Comparison of ENCODE assay signal across 21 cellular contexts in the genomic region with DNA sequence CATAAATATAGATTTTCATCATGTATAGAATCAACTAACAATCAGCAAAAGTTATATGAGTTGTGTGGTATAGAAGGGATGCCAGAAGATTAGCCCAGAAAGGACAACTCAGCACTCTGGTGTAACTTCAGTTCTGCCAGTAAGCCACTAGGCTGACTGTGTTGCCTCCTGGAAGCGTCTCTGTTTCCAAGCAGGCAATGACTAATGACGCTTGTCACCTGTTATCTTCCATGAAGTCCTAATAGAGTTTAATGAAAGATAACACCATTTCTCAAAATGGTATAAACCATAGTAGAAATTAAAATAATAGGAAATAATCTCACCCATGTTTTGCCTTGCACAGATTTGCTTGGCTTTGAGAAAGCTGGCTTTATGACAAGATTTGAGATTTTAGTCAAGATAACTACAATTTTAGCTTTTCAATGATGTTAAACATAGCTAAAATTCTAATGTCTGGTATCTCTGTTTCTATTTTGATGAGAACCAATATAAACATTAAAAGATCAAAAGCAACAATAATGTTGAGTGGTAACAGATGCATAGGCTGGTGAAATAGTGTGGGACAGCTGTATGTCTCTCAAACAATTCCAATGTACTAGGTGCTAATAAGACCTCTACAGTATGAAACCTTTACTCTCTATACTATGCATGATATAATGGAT. TPM values are rescaled to one million over a fixed set of nuclear protein-coding genes. Genes with fewer than 3 reads are reported as not detected.
"Had no signal": no experiment of that assay in that cellular context is flagged by ENCODE, and none has a peak within 500 bp of the region (broad histone marks: within the 10 kb centered on the region; RNA-seq: fewer than 3 reads in every experiment).

No MANE protein-coding gene starts in this region.

- H3K9me3 Mint-ChIP-seq: naive thymus-derived CD8-positive, alpha-beta T cell; stimulated activated effector memory CD8-positive, alpha-beta T cell treated with anti-CD3 and anti-CD28 coated beads, Interleukin-12 subunit alpha, Interleukin-12 subunit beta, amount 100 ng/mL, for 72 hours; T-helper 2 cell treated with Interferon-gamma antibody and Interleukin-4, amounts not matched to agents 5 μg/mL and 100 μg/mL, for 36 hours had no signal

- H3K4me1 ChIP-seq: adrenal gland, psoas muscle, SJSA1, stomach had no signal

- H3K4me3 ChIP-seq: adrenal gland, ovary, psoas muscle, SJSA1, stomach had no signal

- DNase-seq: activated CD4-positive, alpha-beta T cell treated with anti-CD3 and anti-CD28 coated beads, Interleukin-2, amount 10 ng/mL, durations not matched to agents 7 days and 5 days; activated CD8-positive, alpha-beta memory T cell treated with anti-CD3 and anti-CD28 coated beads for 24 hours; activated CD8-positive, alpha-beta memory T cell treated with anti-CD3 and anti-CD28 coated beads, Interleukin-2, amount 50 U/mL, for 48 hours; activated naive CD4-positive, alpha-beta T cell treated with anti-CD3 and anti-CD28 coated beads, Interleukin-2, amount 50 U/mL, for 16 hours; adrenal gland; effector CD4-positive, alpha-beta T cell; left cardiac atrium; mesenchymal stem cell; naive thymus-derived CD8-positive, alpha-beta T cell; ovary; psoas muscle; right cardiac atrium; small intestine; stimulated activated CD4-positive, alpha-beta T cell treated with anti-CD3 and anti-CD28 coated beads, Interleukin-15, amount 100 ng/mL, for 24 hours; stimulated activated CD4-positive, alpha-beta T cell treated with anti-CD3 and anti-CD28 coated beads, Interleukin-4, amount 100 ng/mL, for 24 hours; stomach had no signal

- H3K4me1 Mint-ChIP-seq: activated CD4-positive, alpha-beta T cell treated with anti-CD3 and anti-CD28 coated beads, Interleukin-2, amount 10 ng/mL, durations not matched to agents 7 days and 5 days; stimulated activated effector memory CD8-positive, alpha-beta T cell treated with anti-CD3 and anti-CD28 coated beads, Interleukin-12 subunit alpha, Interleukin-12 subunit beta, amount 100 ng/mL, for 72 hours had no signal

- H3K27me3 ChIP-seq: adrenal gland, ovary, SJSA1, stomach had no signal

- H3K27ac Mint-ChIP-seq: activated CD4-positive, alpha-beta T cell treated with anti-CD3 and anti-CD28 coated beads, Interleukin-2, amount 10 ng/mL, durations not matched to agents 7 days and 5 days; naive thymus-derived CD8-positive, alpha-beta T cell; stimulated activated effector memory CD8-positive, alpha-beta T cell treated with anti-CD3 and anti-CD28 coated beads, Interleukin-12 subunit alpha, Interleukin-12 subunit beta, amount 100 ng/mL, for 72 hours; T-helper 2 cell treated with Interferon-gamma antibody and Interleukin-4, amounts not matched to agents 5 μg/mL and 100 μg/mL, for 36 hours had no signal

- FAIRE-seq: astrocyte, small intestine, TTC549 had no signal

- H3K4me3 Mint-ChIP-seq: activated CD4-positive, alpha-beta T cell treated with anti-CD3 and anti-CD28 coated beads, Interleukin-2, amount 10 ng/mL, durations not matched to agents 7 days and 5 days; naive thymus-derived CD8-positive, alpha-beta T cell; stimulated activated effector memory CD8-positive, alpha-beta T cell treated with anti-CD3 and anti-CD28 coated beads, Interleukin-12 subunit alpha, Interleukin-12 subunit beta, amount 100 ng/mL, for 72 hours; T-helper 2 cell treated with Interferon-gamma antibody and Interleukin-4, amounts not matched to agents 5 μg/mL and 100 μg/mL, for 36 hours had no signal

- H3K36me3 Mint-ChIP-seq: naive thymus-derived CD8-positive, alpha-beta T cell; stimulated activated effector memory CD8-positive, alpha-beta T cell treated with anti-CD3 and anti-CD28 coated beads, Interleukin-12 subunit alpha, Interleukin-12 subunit beta, amount 100 ng/mL, for 72 hours had no signal

- ATAC-seq: left cardiac atrium; naive thymus-derived CD8-positive, alpha-beta T cell; right cardiac atrium had no signal

- H3K36me3 ChIP-seq: adrenal gland, ovary, SJSA1, stomach had no signal

- H3K27ac ChIP-seq: adrenal gland, ovary, psoas muscle, SJSA1, stomach had no signal

RNA-seq across cellular contexts. Expression of gene RNU6-7, which starts 9.0 kb away (rescaled TPM):
- polyA plus RNA-seq: adrenal gland; naive thymus-derived CD8-positive, alpha-beta T cell; ovary; psoas muscle; right cardiac atrium; small intestine; stomach had no signal

RNA-seq across cellular contexts. Expression of gene RNU6-8, which starts 10.2 kb away (rescaled TPM):
- polyA plus RNA-seq: adrenal gland; naive thymus-derived CD8-positive, alpha-beta T cell; ovary; psoas muscle; right cardiac atrium; small intestine; stomach had no signal
